ENCODE assay signal across 22 cellular contexts in genomic region chr4:7228734-7229133, GRCh38.
"Had no signal": no experiment of that assay in that cellular context is flagged by ENCODE, and none has a peak within 500 bp of the region (broad histone marks: within the 10 kb centered on the region; RNA-seq: fewer than 3 reads in every experiment).

No MANE protein-coding gene starts in this region.

- H3K9me3 ChIP-seq: colonic mucosa, esophagus squamous epithelium, gastrocnemius medialis, heart right ventricle, left lung, lower lobe of right lung, mucosa of descending colon had no signal

- H3K36me3 ChIP-seq: colonic mucosa, esophagus squamous epithelium, gastrocnemius medialis, heart right ventricle, left lung, lower lobe of right lung had no signal

- H3K27me3 ChIP-seq: colonic mucosa, gastrocnemius medialis, left lung had no signal

- H3K4me1 ChIP-seq: colonic mucosa, esophagus squamous epithelium, gastrocnemius medialis, heart right ventricle, left lung had no signal

- DNase-seq: colonic mucosa; cortex of kidney; effector CD8-positive, alpha-beta T cell; effector memory CD8-positive, alpha-beta T cell; endodermal cell; erythroblast; esophagus squamous epithelium; foreskin fibroblast; foreskin melanocyte; gastrocnemius medialis; glutamatergic neuron; head of caudate nucleus; heart right ventricle; hippocampal formation; left cardiac atrium; left ventricle myocardium superior; lower lobe of right lung; mesenchymal stem cell; mucosa of descending colon; naive B cell had no signal

- H3K4me3 ChIP-seq: colonic mucosa, esophagus squamous epithelium, gastrocnemius medialis, heart right ventricle, left lung, lower lobe of right lung, mucosa of descending colon had no signal

- H3K27ac ChIP-seq: colonic mucosa, epithelial cell of prostate, esophagus squamous epithelium, gastrocnemius medialis, heart right ventricle, left lung, lower lobe of right lung had no signal
